In genomic region chr1:236223273-236223672, GRCh38 we compare ENCODE assay signal across 2 cellular contexts.
TF ChIP-seq lines count a peak whose summit lies in the region.

No MANE protein-coding gene starts in this region.

TF ChIP-seq in HepG2, 621 proteins besides CTCF, POLR2A, EP300 and RAD21 (continued from another document):
- TF ChIP-seq ZBTB37 (CRISPR knock-in tag; IDR thresholded peaks at IDR 0.05), result no peak
- no peak for TF ChIP-seq HNRNPLL (IDR thresholded peaks at IDR 0.05; ENCODE audit: low read depth, low read length, poor library complexity, severe bottlenecking)
- no peak for TF ChIP-seq ZFP1 (CRISPR knock-in tag; IDR thresholded peaks at IDR 0.05)
- no peak for TF ChIP-seq RBM22 (optimal IDR thresholded peaks at IDR 0.05; ENCODE audit: low read length)
- no peak for TF ChIP-seq E2F5 (CRISPR knock-in tag; conservative IDR thresholded peaks at IDR 0.05)
- no peak for TF ChIP-seq CSRNP1 (CRISPR knock-in tag; IDR thresholded peaks at IDR 0.05)
- TF ChIP-seq ZNF335 (CRISPR knock-in tag; IDR thresholded peaks at IDR 0.05), result no peak
- TF ChIP-seq SUZ12 (IDR thresholded peaks at IDR 0.05; ENCODE audit: low read depth, low read length), result no peak
- no peak for TF ChIP-seq THYN1 (CRISPR knock-in tag; IDR thresholded peaks at IDR 0.05; ENCODE audit: borderline replicate concordance, low read depth)
- TF ChIP-seq SNAI1 (CRISPR knock-in tag; IDR thresholded peaks at IDR 0.05; ENCODE audit: borderline replicate concordance), result no peak
- no peak for TF ChIP-seq TOPORS (CRISPR knock-in tag; IDR thresholded peaks at IDR 0.05)
- no peak for TF ChIP-seq FOSL2 (CRISPR knock-in tag; IDR thresholded peaks at IDR 0.05)

TF ChIP-seq in WTC11, 78 proteins besides CTCF, POLR2A, EP300 and RAD21 (continued from another document):
- TF ChIP-seq PRDM15 (CRISPR knock-in tag; IDR thresholded peaks at IDR 0.05), result no peak
- TF ChIP-seq ETV6 (CRISPR knock-in tag; IDR thresholded peaks at IDR 0.05), result no peak
- no peak for TF ChIP-seq NFE2L1 (CRISPR knock-in tag; IDR thresholded peaks at IDR 0.05)
- TF ChIP-seq CREM (CRISPR knock-in tag; IDR thresholded peaks at IDR 0.05), result no peak
- TF ChIP-seq FOXJ3 (CRISPR knock-in tag; IDR thresholded peaks at IDR 0.05; ENCODE audit: borderline replicate concordance), result no peak
- TF ChIP-seq TEAD4 (CRISPR knock-in tag; IDR thresholded peaks at IDR 0.05), result no peak
- no peak for TF ChIP-seq USF2 (CRISPR knock-in tag; IDR thresholded peaks at IDR 0.05)
- no peak for TF ChIP-seq EMX1 (CRISPR knock-in tag; IDR thresholded peaks at IDR 0.05)
- TF ChIP-seq ZNF396 (CRISPR knock-in tag; IDR thresholded peaks at IDR 0.05; ENCODE audit: borderline replicate concordance), result no peak
- TF ChIP-seq, protein P1, sequence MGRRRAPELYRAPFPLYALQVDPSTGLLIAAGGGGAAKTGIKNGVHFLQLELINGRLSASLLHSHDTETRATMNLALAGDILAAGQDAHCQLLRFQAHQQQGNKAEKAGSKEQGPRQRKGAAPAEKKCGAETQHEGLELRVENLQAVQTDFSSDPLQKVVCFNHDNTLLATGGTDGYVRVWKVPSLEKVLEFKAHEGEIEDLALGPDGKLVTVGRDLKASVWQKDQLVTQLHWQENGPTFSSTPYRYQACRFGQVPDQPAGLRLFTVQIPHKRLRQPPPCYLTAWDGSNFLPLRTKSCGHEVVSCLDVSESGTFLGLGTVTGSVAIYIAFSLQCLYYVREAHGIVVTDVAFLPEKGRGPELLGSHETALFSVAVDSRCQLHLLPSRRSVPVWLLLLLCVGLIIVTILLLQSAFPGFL (CRISPR knock-in tag; IDR thresholded peaks at IDR 0.05; ENCODE audit: borderline replicate concordance), result no peak
- TF ChIP-seq, protein P2, sequence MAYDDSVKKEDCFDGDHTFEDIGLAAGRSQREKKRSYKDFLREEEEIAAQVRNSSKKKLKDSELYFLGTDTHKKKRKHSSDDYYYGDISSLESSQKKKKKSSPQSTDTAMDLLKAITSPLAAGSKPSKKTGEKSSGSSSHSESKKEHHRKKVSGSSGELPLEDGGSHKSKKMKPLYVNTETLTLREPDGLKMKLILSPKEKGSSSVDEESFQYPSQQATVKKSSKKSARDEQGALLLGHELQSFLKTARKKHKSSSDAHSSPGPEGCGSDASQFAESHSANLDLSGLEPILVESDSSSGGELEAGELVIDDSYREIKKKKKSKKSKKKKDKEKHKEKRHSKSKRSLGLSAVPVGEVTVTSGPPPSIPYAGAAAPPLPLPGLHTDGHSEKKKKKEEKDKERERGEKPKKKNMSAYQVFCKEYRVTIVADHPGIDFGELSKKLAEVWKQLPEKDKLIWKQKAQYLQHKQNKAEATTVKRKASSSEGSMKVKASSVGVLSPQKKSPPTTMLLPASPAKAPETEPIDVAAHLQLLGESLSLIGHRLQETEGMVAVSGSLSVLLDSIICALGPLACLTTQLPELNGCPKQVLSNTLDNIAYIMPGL (CRISPR knock-in tag; IDR thresholded peaks at IDR 0.05), result no peak
- TF ChIP-seq SMAD4 (CRISPR knock-in tag; IDR thresholded peaks at IDR 0.05), result no peak
- TF ChIP-seq, protein P3, sequence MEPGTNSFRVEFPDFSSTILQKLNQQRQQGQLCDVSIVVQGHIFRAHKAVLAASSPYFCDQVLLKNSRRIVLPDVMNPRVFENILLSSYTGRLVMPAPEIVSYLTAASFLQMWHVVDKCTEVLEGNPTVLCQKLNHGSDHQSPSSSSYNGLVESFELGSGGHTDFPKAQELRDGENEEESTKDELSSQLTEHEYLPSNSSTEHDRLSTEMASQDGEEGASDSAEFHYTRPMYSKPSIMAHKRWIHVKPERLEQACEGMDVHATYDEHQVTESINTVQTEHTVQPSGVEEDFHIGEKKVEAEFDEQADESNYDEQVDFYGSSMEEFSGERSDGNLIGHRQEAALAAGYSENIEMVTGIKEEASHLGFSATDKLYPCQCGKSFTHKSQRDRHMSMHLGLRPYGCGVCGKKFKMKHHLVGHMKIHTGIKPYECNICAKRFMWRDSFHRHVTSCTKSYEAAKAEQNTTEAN (CRISPR knock-in tag; IDR thresholded peaks at IDR 0.05), result no peak
- no peak for TF ChIP-seq GABPB1 (CRISPR knock-in tag; IDR thresholded peaks at IDR 0.05)
- TF ChIP-seq ZNF416 (CRISPR knock-in tag; IDR thresholded peaks at IDR 0.05), result no peak
- TF ChIP-seq JAZF1 (CRISPR knock-in tag; IDR thresholded peaks at IDR 0.05), result no peak
- no peak for TF ChIP-seq PRRX2 (CRISPR knock-in tag; IDR thresholded peaks at IDR 0.05)
- TF ChIP-seq, protein P4, sequence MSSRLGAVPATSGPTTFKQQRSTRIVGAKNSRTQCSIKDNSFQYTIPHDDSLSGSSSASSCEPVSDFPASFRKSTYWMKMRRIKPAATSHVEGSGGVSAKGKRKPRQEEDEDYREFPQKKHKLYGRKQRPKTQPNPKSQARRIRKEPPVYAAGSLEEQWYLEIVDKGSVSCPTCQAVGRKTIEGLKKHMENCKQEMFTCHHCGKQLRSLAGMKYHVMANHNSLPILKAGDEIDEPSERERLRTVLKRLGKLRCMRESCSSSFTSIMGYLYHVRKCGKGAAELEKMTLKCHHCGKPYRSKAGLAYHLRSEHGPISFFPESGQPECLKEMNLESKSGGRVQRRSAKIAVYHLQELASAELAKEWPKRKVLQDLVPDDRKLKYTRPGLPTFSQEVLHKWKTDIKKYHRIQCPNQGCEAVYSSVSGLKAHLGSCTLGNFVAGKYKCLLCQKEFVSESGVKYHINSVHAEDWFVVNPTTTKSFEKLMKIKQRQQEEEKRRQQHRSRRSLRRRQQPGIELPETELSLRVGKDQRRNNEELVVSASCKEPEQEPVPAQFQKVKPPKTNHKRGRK (CRISPR knock-in tag; IDR thresholded peaks at IDR 0.05; ENCODE audit: borderline replicate concordance), result no peak
- TF ChIP-seq ATF2 (CRISPR knock-in tag; IDR thresholded peaks at IDR 0.05; ENCODE audit: borderline replicate concordance, low read depth), result no peak
